1 cellular context compared by ENCODE assay signal in the genomic region with DNA sequence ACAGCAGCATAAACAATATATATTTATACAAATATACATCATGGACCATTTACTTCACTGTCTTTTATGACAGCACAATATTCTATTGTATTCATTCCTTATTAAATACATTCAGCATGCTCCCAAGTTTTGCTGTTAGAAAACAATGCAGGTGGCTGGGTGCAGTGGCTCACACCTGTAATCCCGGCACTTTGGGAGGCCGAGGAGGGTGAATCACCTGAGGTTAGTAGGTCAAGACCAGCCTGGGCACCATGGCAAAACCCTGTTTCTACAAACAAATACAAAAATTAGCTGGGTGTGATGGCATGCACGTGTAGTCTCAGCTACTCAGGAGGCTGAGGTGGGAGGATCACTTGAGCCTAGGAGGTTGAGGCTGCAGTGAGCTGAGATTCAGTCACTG.
TF ChIP-seq lines count a peak whose summit lies in the region.

No MANE protein-coding gene starts in this region.

TF ChIP-seq in HCT116, 20 proteins besides CTCF, POLR2A, EP300 and RAD21 (continued from another document):
- no peak for TF ChIP-seq SIN3A (IDR thresholded peaks at IDR 0.05; ENCODE audit: low read depth)
- no peak for TF ChIP-seq EZH2phosphoT487 (IDR thresholded peaks at IDR 0.05; ENCODE audit: borderline replicate concordance)
- TF ChIP-seq TCF7L2 (IDR thresholded peaks at IDR 0.05; ENCODE audit: borderline replicate concordance, extremely low read depth, insufficient read depth, insufficient read length): no peak
- TF ChIP-seq ZNF274 (IDR thresholded peaks at IDR 0.05; ENCODE audit: low read depth, low read length): no peak
- no peak for TF ChIP-seq CBX3 (IDR thresholded peaks at IDR 0.05; ENCODE audit: low read depth)
- no peak for TF ChIP-seq ZFX (IDR thresholded peaks at IDR 0.05)
- TF ChIP-seq ZBTB33 (IDR thresholded peaks at IDR 0.05; ENCODE audit: extremely low read depth, insufficient replicate concordance, low read length): no peak
